In the genomic region with DNA sequence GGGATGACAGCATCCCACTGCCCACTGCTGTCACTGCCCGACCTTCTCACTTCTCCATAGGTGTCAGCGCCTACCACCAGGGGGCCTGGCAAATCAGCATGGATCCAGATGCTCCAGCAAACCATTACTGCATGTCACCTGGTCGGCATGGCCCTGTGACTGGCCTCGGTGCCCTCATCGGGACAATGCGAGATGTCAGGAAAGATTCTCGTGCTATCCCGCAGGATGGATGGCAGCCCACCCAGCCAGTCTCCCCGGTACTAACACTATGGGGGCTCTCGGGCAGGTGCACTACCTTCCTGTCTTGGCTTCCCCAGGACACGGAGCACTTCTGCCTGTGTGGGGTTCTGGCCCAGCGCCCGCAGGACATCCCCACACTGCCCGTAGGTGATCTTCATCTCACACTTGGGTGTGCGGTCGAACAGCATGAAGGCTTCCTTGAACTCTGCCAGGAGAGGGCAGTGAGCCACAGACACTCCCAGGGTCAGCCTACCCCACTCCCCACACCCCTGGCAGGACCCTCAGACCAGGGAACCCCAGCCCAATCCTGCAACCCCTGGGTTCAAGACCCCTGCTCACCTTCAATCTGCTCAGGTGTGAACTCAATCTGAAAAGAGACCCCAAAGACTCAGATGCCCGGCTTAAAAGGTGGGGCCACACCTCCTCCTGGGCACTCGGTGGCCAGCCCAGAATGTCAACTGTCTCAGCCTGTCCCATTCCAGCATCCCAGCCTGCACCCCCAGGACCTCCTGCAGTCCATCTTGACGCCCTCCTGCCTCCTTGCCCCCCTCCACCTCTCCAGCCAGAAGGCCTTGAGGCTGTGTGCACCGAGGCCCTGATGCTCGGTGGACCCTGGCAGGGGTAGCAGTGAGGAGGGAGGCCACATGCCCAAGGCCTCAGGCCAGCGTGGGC, we compare ENCODE assay signal across 8 cellular contexts. TPM values are rescaled to one million over a fixed set of nuclear protein-coding genes. Genes with fewer than 3 reads are reported as not detected.
A peak's percentile ranks its signal among the peaks of the same experiment; 100 is the strongest.
DNase-seq lines count a peak whose midpoint lies in the region; ATAC-seq, FAIRE-seq and TF ChIP-seq lines count a peak whose summit lies in the region.

No MANE protein-coding gene starts in this region.

- SMC1A ChIA-PET in GM12878 (lab: Charles Lee; ENCODE audit: uncharacterized antibody, unreplicated experiment): interaction anchor here (1.2 kb wide), 1 partner anchor 34 kb away, joined by 4 read pairs; no protein-coding TSS in a partner anchor

- no peak overlapping the region for H3K4me3 Mint-ChIP-seq in Caco-2 (ENCODE audit: unreplicated experiment)
- H3K4me3 Mint-ChIP-seq in natural killer cell: no peak overlapping the region

- FAIRE-seq in GM12878 (lab: Jason Lieb, UNC): no peak

- no peak overlapping the region for H3K4me3 ChIP-seq in Caco-2 (ENCODE audit: low read depth, low read length)
- no peak overlapping the region for H3K4me3 ChIP-seq in GM12878

- H3K9ac ChIP-seq in GM12878 (ENCODE audit: control insufficient read depth, insufficient read depth, low read length): no peak overlapping the region

- no peaks in the 10 kb centered on the region for H3K9me3 Mint-ChIP-seq in Caco-2 (ENCODE audit: unreplicated experiment)
- H3K9me3 Mint-ChIP-seq in natural killer cell: no peaks in the 10 kb centered on the region

- 58% methylated on average over 22 of the region's 22 CpGs for WGBS in GM12878 (ENCODE audit: insufficient coverage, insufficient replicate concordance, low lambda C conversion rate, missing lambda C conversion rate)

- H3K27ac Mint-ChIP-seq in Caco-2 (ENCODE audit: unreplicated experiment): no peak overlapping the region
- no peak overlapping the region for H3K27ac Mint-ChIP-seq in natural killer cell

- TF ChIP-seq RAD21 in Ishikawa (IDR thresholded peaks at IDR 0.05; ENCODE audit: low read depth) (peak; percentile 21; the same call in 1 of the 2 replicates), GM12878 (IDR thresholded peaks at IDR 0.05; ENCODE audit: insufficient read depth, low read depth, low read length) (no peak)

- POLR2A ChIA-PET in Caco-2 (lab: Charles Lee) (no interaction called here), GM12878 (lab: Charles Lee) (interaction anchor here (0.7 kb wide), 1 partner anchor 109 kb away, joined by 5 read pairs; no protein-coding TSS in a partner anchor)

- TF ChIP-seq EP300 in Ishikawa (IDR thresholded peaks at IDR 0.05; ENCODE audit: borderline replicate concordance) (no peak), GM12878 (IDR thresholded peaks at IDR 0.05; ENCODE audit: borderline replicate concordance in 1 of 2, control insufficient read depth in 1 of 2, low read depth in 2 of 2, low read length in 2 of 2) (no peak)

- ATAC-seq in GM12878 (peak; percentile 70), natural killer cell (peak in 1 of 3 donors; percentile 29), HG03108 (IDR thresholded peaks at IDR 0.05; ENCODE audit: unreplicated experiment) (no peak), HG02840 (IDR thresholded peaks at IDR 0.05; ENCODE audit: low FRiP score, unreplicated experiment) (no peak)

- in situ Hi-C loops in GM12878 (cut with MboI): no loop called here

- H3K36me3 Mint-ChIP-seq in Caco-2 (ENCODE audit: insufficient read depth, unreplicated experiment): peaks cover 5% of the 10 kb centered on the region
- no peaks in the 10 kb centered on the region for H3K36me3 Mint-ChIP-seq in natural killer cell

- no peaks in the 10 kb centered on the region for H3K36me3 ChIP-seq in Caco-2 (ENCODE audit: control insufficient read depth, insufficient read depth, low read length)
- H3K36me3 ChIP-seq in GM12878 (ENCODE audit: control insufficient read depth in 2 of 2, insufficient read depth in 2 of 2, low read length in 1 of 2): no peaks in the 10 kb centered on the region

- no peak overlapping the region for H3K4me2 ChIP-seq in GM12878 (ENCODE audit: control insufficient read depth, insufficient read depth)

- no peak overlapping the region for H2AFZ ChIP-seq in GM12878 (ENCODE audit: control insufficient read depth, low read depth, low read length)

- RAD21 ChIA-PET in GM12878 (lab: Charles Lee; ENCODE audit: unreplicated experiment): interaction anchor here (0.7 kb wide), 1 partner anchor 11 kb away, joined by 3 read pairs; no protein-coding TSS in a partner anchor

- H3K27me3 Mint-ChIP-seq in Caco-2 (ENCODE audit: insufficient read depth, unreplicated experiment) (no peaks in the 10 kb centered on the region), natural killer cell (ENCODE audit: low read depth in 2 of 2) (peaks cover 0 to 5% of the 10 kb centered on the region in 2 donors)

- TF ChIP-seq CTCF in Caco-2 (IDR thresholded peaks at IDR 0.05; ENCODE audit: insufficient read depth in 1 of 2, low read depth in 1 of 2, low read length in 1 of 2, severe bottlenecking in 1 of 2, unreplicated experiment in 1 of 2) (peak; percentile 66 to 67), GM12878 (IDR thresholded peaks at IDR 0.05 in 2 of 3, conservative IDR thresholded peaks at IDR 0.05 in 1 of 3; ENCODE audit: control insufficient read depth in 2 of 3, extremely low read depth in 1 of 3, insufficient read depth in 1 of 3, low read depth in 3 of 3, low read length in 3 of 3) (peak; percentile 39 to 61 (median 43)), natural killer cell (IDR thresholded peaks at IDR 0.05) (peak; percentile 15)

- no peaks in the 10 kb centered on the region for H3K27me3 ChIP-seq in Caco-2 (replicated peaks; ENCODE audit: control insufficient read depth, insufficient read depth, low read length)
- H3K27me3 ChIP-seq in GM12878 (replicated peaks in 1 of 2; ENCODE audit: control insufficient read depth in 2 of 2, insufficient read depth in 2 of 2, low read length in 1 of 2): no peaks in the 10 kb centered on the region; a peak in 1 of 4 replicates

- H3K9me3 ChIP-seq in Caco-2: no peaks in the 10 kb centered on the region
- H3K9me3 ChIP-seq in GM12878 (replicated peaks; ENCODE audit: control insufficient read depth, insufficient read depth, low read length): no peaks in the 10 kb centered on the region

- CTCF ChIA-PET in Caco-2 (lab: Charles Lee) (interaction anchor here (0.6 to 1.1 kb wide), 2 partner anchors 34 to 168 kb away, joined by 3 to 4 read pairs; no protein-coding TSS in a partner anchor), GM12878 (lab: Yijun Ruan, JAX) (interaction anchor here (0.6 to 1.6 kb wide), 10 partner anchors 10 to 463 kb away, joined by 3 to 8 read pairs (median 3); no protein-coding TSS in a partner anchor)

- no peak for TF ChIP-seq POLR2A in GM12878 (IDR thresholded peaks at IDR 0.05; ENCODE audit: low read depth, low read length)

- no TSS peak for BruUV-seq in Caco-2 (replicated peaks; lab: Mats Ljungman, UMichigan)
- no TSS peak for BruUV-seq in GM12878 (replicated peaks; lab: Mats Ljungman, UMichigan)

- H3K4me1 ChIP-seq in Caco-2 (peaks cover 30% of the 10 kb centered on the region), GM12878 (ENCODE audit: control insufficient read depth, insufficient read depth, low read length) (no peaks in the 10 kb centered on the region)

- H3K4me1 Mint-ChIP-seq in Caco-2 (ENCODE audit: low read depth, unreplicated experiment) (peaks cover 22% of the 10 kb centered on the region), natural killer cell (no peaks in the 10 kb centered on the region)

- DNase-seq in Caco-2 (peak; percentile 61 to 72), GM12878 (ENCODE audit: low read depth, low spot score) (no peak), natural killer cell (no peak), NCI-H1092 (lab: John Stamatoyannopoulos, UW) (no peak), GOT3 (lab: John Stamatoyannopoulos, UW) (no peak)

- H4K20me1 ChIP-seq in GM12878 (ENCODE audit: control insufficient read depth, insufficient read depth): no peaks in the 10 kb centered on the region

- intact Hi-C loops in Caco-2 (cut with micrococcal nuclease; ENCODE audit: unreplicated experiment) (loop anchor here (2.0 kb wide), 1 partner anchor 156 kb away; no protein-coding TSS in a partner anchor), GM12878 (cut with micrococcal nuclease; ENCODE audit: unreplicated experiment) (no loop called here), natural killer cell (cut with micrococcal nuclease) (no loop called here)

- H3K27ac ChIP-seq in GM12878 (ENCODE audit: control insufficient read depth, insufficient read depth): no peak overlapping the region

- no peaks in the 10 kb centered on the region for H3K79me2 ChIP-seq in GM12878 (ENCODE audit: control insufficient read depth, insufficient read depth, low read length)

RNA-seq across cellular contexts. Expression of a gene that starts 2.6 kb away (rescaled TPM):
- total RNA-seq in Caco-2 (2022) (13.0 and 13.8 TPM in 2 replicates), GM12878 (2014; rRNA removed) (not detected in 2 replicates), GM12878 (2014; rRNA removed; fragmentation: Illumina TruSeq; extraction: Trizol) (not detected in 2 replicates), GM12878 (2021) (not detected in 2 replicates), natural killer cell (not detected)
- total RNA-seq in GM12878 (2013; cell fraction: nucleolus; rRNA removed): not detected in 2 replicates
- not detected for polyA plus RNA-seq in GM12878 (2011; ENCODE audit: low read depth)
- polyA plus RNA-seq in GM12878 (2011; rRNA removed) (not detected in 2 replicates), GM12878 (2014; fragmentation: Illumina TruSeq; extraction: Trizol) (not detected in 2 replicates), GM12878 (2014; fragmentation: Nextera tagmentation; extraction: Ambion mirVana) (not detected), GM12878 (2014; rRNA removed) (not detected in 2 replicates), GM12878 (2016; fragmentation: Nextera tagmentation; extraction: Ambion mirVana) (under 1 TPM in 1 of 2 experiments, not detected in 1; 0.40 TPM)
- polyA plus RNA-seq in GM12878 (2011; cell fraction: cytosol; rRNA removed): 0.15 TPM in 1 of 2 replicates, not detected in the other
- polyA plus RNA-seq in GM12878 (2011; cell fraction: nucleus; rRNA removed): not detected in 2 replicates
- polyA plus RNA-seq in GM12878 (2012): 0.15 TPM in 1 of 2 replicates, not detected in the other
- not detected in 2 replicates for polyA minus RNA-seq in GM12878 (2011; rRNA and poly(A)+ RNA removed)
- polyA minus RNA-seq in GM12878 (2011; cell fraction: cytosol; rRNA and poly(A)+ RNA removed): not detected in 2 replicates
- not detected in 2 replicates for polyA minus RNA-seq in GM12878 (2011; cell fraction: nucleus; rRNA and poly(A)+ RNA removed)

RNA-seq across cellular contexts. Expression of a gene that starts 16.9 kb away (rescaled TPM):
- total RNA-seq in Caco-2 (2022) (5.1 and 6.8 TPM in 2 replicates), GM12878 (2014; rRNA removed) (not detected in 2 replicates), GM12878 (2014; rRNA removed; fragmentation: Illumina TruSeq; extraction: Trizol) (not detected in 2 replicates), GM12878 (2021) (not detected in 2 replicates), natural killer cell (not detected)
- not detected in 2 replicates for total RNA-seq in GM12878 (2013; cell fraction: nucleolus; rRNA removed)
- polyA plus RNA-seq in GM12878 (2011; ENCODE audit: low read depth): not detected
- polyA plus RNA-seq in GM12878 (2011; rRNA removed) (not detected in 2 replicates), GM12878 (2014; fragmentation: Illumina TruSeq; extraction: Trizol) (not detected in 2 replicates), GM12878 (2014; fragmentation: Nextera tagmentation; extraction: Ambion mirVana) (not detected), GM12878 (2014; rRNA removed) (0.20 TPM in 1 of 2 replicates, not detected in the other), GM12878 (2016; fragmentation: Nextera tagmentation; extraction: Ambion mirVana) (not detected)
- 0.03 and 0.13 TPM in 2 replicates for polyA plus RNA-seq in GM12878 (2011; cell fraction: cytosol; rRNA removed)
- 0.61 and 1.2 TPM in 2 replicates for polyA plus RNA-seq in GM12878 (2011; cell fraction: nucleus; rRNA removed)
- polyA plus RNA-seq in GM12878 (2012): 0.22 TPM in 1 of 2 replicates, not detected in the other
- not detected in 2 replicates for polyA minus RNA-seq in GM12878 (2011; rRNA and poly(A)+ RNA removed)
- not detected in 2 replicates for polyA minus RNA-seq in GM12878 (2011; cell fraction: cytosol; rRNA and poly(A)+ RNA removed)
- polyA minus RNA-seq in GM12878 (2011; cell fraction: nucleus; rRNA and poly(A)+ RNA removed): not detected in 2 replicates

Comparison
In these comparisons a context has a peak if more than half of its experiments do, and no peak if none do; other contexts are left out.
1. DNase-seq: peak in Caco-2 (2 of 2); none in GM12878 (single experiment), natural killer cell (single experiment), NCI-H1092 (single experiment) and GOT3 (single experiment).
2. CTCF ChIP-seq: peak in every context shown above with its lines; median percentile 66 in Caco-2; 43 in GM12878; 15 in natural killer cell.
3. RNA of a gene that starts 2.6 kb away (total RNA-seq): 13.0 to 13.8 TPM in Caco-2; not detected in GM12878 and not detected in natural killer cell; every median in the first group is over 10 times any median in the second.